Comparison of ENCODE assay signal across 1 cellular context in genomic region chr7:44082541-44083207, GRCh38.
TF ChIP-seq lines count a peak whose summit lies in the region.

No MANE protein-coding gene starts in this region.

TF ChIP-seq in GM12878, 131 proteins besides CTCF, POLR2A, EP300 and RAD21 (continues in another document):
- no peak for TF ChIP-seq MTA2 (IDR thresholded peaks at IDR 0.05; ENCODE audit: low read depth)
- TF ChIP-seq STAT1 (conservative IDR thresholded peaks at IDR 0.05), result no peak
- no peak for TF ChIP-seq MYC (IDR thresholded peaks at IDR 0.05; ENCODE audit: insufficient read depth, insufficient read length, insufficient replicate concordance, low read length, severe bottlenecking)
- no peak for TF ChIP-seq PKNOX1 (IDR thresholded peaks at IDR 0.05)
- 0 out of 2 replicates have a peak, but pooled peaks have one; percentile 41 for TF ChIP-seq RB1 (IDR thresholded peaks at IDR 0.05; ENCODE audit: borderline replicate concordance)
- TF ChIP-seq CREB1 (IDR thresholded peaks at IDR 0.05; ENCODE audit: low read depth), result no peak
- TF ChIP-seq RUNX3 (IDR thresholded peaks at IDR 0.05; ENCODE audit: low read length), result no peak
- peak; percentile 87; the same call in 2 of the 3 replicates for TF ChIP-seq POU2F2 (IDR thresholded peaks at IDR 0.05; ENCODE audit: borderline replicate concordance, low read depth, low read length)
- peak in 1 of 2 experiments; percentile 73; a peak in 2 of 4 replicates for TF ChIP-seq BHLHE40 (IDR thresholded peaks at IDR 0.05; ENCODE audit: borderline replicate concordance in 1 of 2, low read depth in 2 of 2, low read length in 1 of 2)
- TF ChIP-seq REST (IDR thresholded peaks at IDR 0.05; ENCODE audit: low read depth, low read length), result no peak
- TF ChIP-seq TARDBP (IDR thresholded peaks at IDR 0.05; ENCODE audit: borderline replicate concordance), result no peak
- no peak for TF ChIP-seq ZSCAN29 (IDR thresholded peaks at IDR 0.05)
- TF ChIP-seq GATAD2B (conservative IDR thresholded peaks at IDR 0.05; ENCODE audit: low read depth), result peak; percentile 38; the same call in 1 of the 2 replicates
- peak; percentile 95 for TF ChIP-seq SP1 (IDR thresholded peaks at IDR 0.05; ENCODE audit: low read depth, low read length)
- TF ChIP-seq HSF1 (IDR thresholded peaks at IDR 0.05; ENCODE audit: low read depth, low read length), result no peak
- no peak for TF ChIP-seq SMARCA5 (IDR thresholded peaks at IDR 0.05)
- TF ChIP-seq BCL11A (IDR thresholded peaks at IDR 0.05; ENCODE audit: low read depth, low read length), result no peak
- no peak for TF ChIP-seq BCL3 (IDR thresholded peaks at IDR 0.05; ENCODE audit: borderline replicate concordance, insufficient read depth, low read depth, low read length, poor library complexity, severe bottlenecking)
- TF ChIP-seq STAT3 (IDR thresholded peaks at IDR 0.05; ENCODE audit: low read depth, low read length), result no peak
- no peak for TF ChIP-seq RCOR1 (conservative IDR thresholded peaks at IDR 0.05; ENCODE audit: low read depth, low read length)
- no peak for TF ChIP-seq ZNF24 (IDR thresholded peaks at IDR 0.05)
- no peak; the same call in 1 of the 2 replicates for TF ChIP-seq NFYA (IDR thresholded peaks at IDR 0.05; ENCODE audit: borderline replicate concordance, low read depth, low read length)
- TF ChIP-seq ELK1 (IDR thresholded peaks at IDR 0.05; ENCODE audit: low read depth, low read length), result 0 out of 2 replicates have a peak, but pooled peaks have one; percentile 2
- no peak for TF ChIP-seq MTA3 (IDR thresholded peaks at IDR 0.05; ENCODE audit: borderline replicate concordance, low read length)
- TF ChIP-seq IRF5 (IDR thresholded peaks at IDR 0.05; ENCODE audit: borderline replicate concordance), result no peak
- TF ChIP-seq NR2F1 (conservative IDR thresholded peaks at IDR 0.05), result 0 out of 2 replicates have a peak, but pooled peaks have one; percentile 21
- no peak for TF ChIP-seq HDAC6 (IDR thresholded peaks at IDR 0.05; ENCODE audit: unreplicated experiment)
- TF ChIP-seq SMAD5 (IDR thresholded peaks at IDR 0.05; ENCODE audit: low read depth), result no peak
- TF ChIP-seq BMI1 (IDR thresholded peaks at IDR 0.05; ENCODE audit: borderline replicate concordance), result no peak
- 0 out of 2 replicates have a peak, but pooled peaks have one; percentile 50 for TF ChIP-seq IRF3 (IDR thresholded peaks at IDR 0.05)
- no peak for TF ChIP-seq ZZZ3 (IDR thresholded peaks at IDR 0.05; ENCODE audit: control insufficient read depth, insufficient read length, low read depth)
- peak; percentile 15 for TF ChIP-seq DPF2 (IDR thresholded peaks at IDR 0.05)
- no peak for TF ChIP-seq ZNF384 (IDR thresholded peaks at IDR 0.05; ENCODE audit: borderline replicate concordance, low read depth, low read length)
- no peak for TF ChIP-seq HDAC2 (IDR thresholded peaks at IDR 0.05)
- peak; percentile 71 for TF ChIP-seq CEBPZ (IDR thresholded peaks at IDR 0.05; ENCODE audit: low read depth, low read length)
- TF ChIP-seq RELB (IDR thresholded peaks at IDR 0.05; ENCODE audit: low read depth), result 0 out of 2 replicates have a peak, but pooled peaks have one; percentile 17
- TF ChIP-seq RBBP5 (conservative IDR thresholded peaks at IDR 0.05), result no peak
- no peak for TF ChIP-seq BCLAF1 (IDR thresholded peaks at IDR 0.05)
- no peak for TF ChIP-seq JUND (IDR thresholded peaks at IDR 0.05; ENCODE audit: low read depth, low read length)
- TF ChIP-seq KLF5 (IDR thresholded peaks at IDR 0.05; ENCODE audit: partially characterized antibody), result no peak
